18 cellular contexts compared by ENCODE assay signal in the genomic region with DNA sequence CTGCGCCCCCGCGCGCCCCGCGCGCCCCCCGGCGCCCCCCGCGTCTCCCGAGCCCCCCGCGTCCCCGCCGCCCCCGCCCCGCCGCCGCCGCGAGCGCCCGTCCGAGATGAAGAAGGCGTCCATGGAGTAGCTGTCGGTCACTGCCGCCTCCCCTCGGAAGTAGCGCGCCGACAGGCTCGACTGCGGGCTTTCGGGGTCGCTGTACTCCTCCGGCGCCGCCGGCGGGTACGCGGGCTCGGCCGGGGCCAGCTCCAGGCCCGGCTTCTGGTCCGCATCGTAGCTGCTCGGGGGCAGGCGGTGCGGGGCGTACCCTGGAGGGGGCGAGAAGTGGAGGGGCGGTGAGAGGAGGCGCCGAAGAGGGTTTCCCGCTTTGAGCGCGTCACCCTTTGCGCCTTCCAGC. TPM values are rescaled to one million over a fixed set of nuclear protein-coding genes. Genes with fewer than 3 reads are reported as not detected.
A peak's percentile ranks its signal among the peaks of the same experiment; 100 is the strongest.
DNase-seq lines count a peak whose midpoint lies in the region; ATAC-seq and TF ChIP-seq lines count a peak whose summit lies in the region.
"Had no signal": no experiment of that assay in that cellular context is flagged by ENCODE, and none has a peak within 500 bp of the region (broad histone marks: within the 10 kb centered on the region; RNA-seq: fewer than 3 reads in every experiment).

No MANE protein-coding gene starts in this region.

- H3K79me2 ChIP-seq in GM23338 (replicated peaks; ENCODE audit: insufficient read depth) = no peaks in the 10 kb centered on the region

- CTCF ChIA-PET in WTC11 (lab: Charles Lee) = interaction anchor here (0.5 to 10.5 kb wide), 11 partner anchors 12 to 204 kb away, joined by 3 to 136 read pairs (median 4); a partner anchor contains a TSS

- 5 to 28% (median 7%) methylated on average over 32 to 60 of the region's 60 CpGs; no CpG with 5 or more reads in 1 of the 5 donors for WGBS in spleen, 5 donors

- intact Hi-C loops in spleen (cut with DNase I; ENCODE audit: low total_unique reads) (no loop called here), left lung (cut with DNase I) (no loop called here)

- H3K9me2 ChIP-seq in GM23338 (ENCODE audit: insufficient read depth) = 0 out of 2 replicates have a peak, but pooled peaks cover 5% of the 10 kb centered on the region

- TF ChIP-seq POLR2A in spleen (IDR thresholded peaks at IDR 0.05) = no peak

- peaks cover 72% of the 10 kb centered on the region for H3K4me1 Mint-ChIP-seq in GM23338
- H3K4me1 Mint-ChIP-seq in WTC11 = peaks cover 69% of the 10 kb centered on the region

- no peaks in the 10 kb centered on the region for H3K36me3 Mint-ChIP-seq in GM23338 (ENCODE audit: low read depth)
- no peaks in the 10 kb centered on the region for H3K36me3 Mint-ChIP-seq in WTC11

- H3K4me3 ChIP-seq in GM23338 = peak overlapping the region; percentile 37; the same call in 1 of the 2 replicates
- peak overlapping the region; percentile 13 for H3K4me3 ChIP-seq in iPS-15b (ENCODE audit: low read depth, low read length)
- H3K4me3 ChIP-seq in spleen = no peak overlapping the region
- no peak overlapping the region for H3K4me3 ChIP-seq in left lung
- H3K4me3 ChIP-seq: A549 had no signal

- POLR2A ChIA-PET in WTC11 (lab: Charles Lee) = interaction anchor here (1.3 kb wide), 1 partner anchor 19 kb away, joined by 4 read pairs; no protein-coding TSS in a partner anchor

- H3K27me3 Mint-ChIP-seq in GM23338 (ENCODE audit: insufficient read depth, low read depth, poor library complexity) (peaks cover 36% of the 10 kb centered on the region), WTC11 (ENCODE audit: low read depth) (peaks cover 48% of the 10 kb centered on the region)

- H3K27me3 ChIP-seq in GM23338 (ENCODE audit: insufficient read depth) (peaks cover 55% of the 10 kb centered on the region), iPS-15b (ENCODE audit: control insufficient read depth, insufficient read depth, low read length) (peaks cover 52% of the 10 kb centered on the region), spleen (replicated peaks in 1 of 7) (peaks cover 3 to 96% (median 53%) of the 10 kb centered on the region in 7 donors), left lung (peaks cover 42 to 84% of the 10 kb centered on the region in 2 donors)

- H3K36me3 ChIP-seq in GM23338 (ENCODE audit: insufficient read depth) (no peaks in the 10 kb centered on the region; the same call in 1 of the 2 replicates), iPS-15b (ENCODE audit: control insufficient read depth, insufficient read depth, low read length) (no peaks in the 10 kb centered on the region), spleen (no peaks in the 10 kb centered on the region), left lung (no peaks in the 10 kb centered on the region)

- H3K4me3 Mint-ChIP-seq in GM23338 = no peak overlapping the region
- H3K4me3 Mint-ChIP-seq in WTC11 = no peak overlapping the region
- H3K4me3 Mint-ChIP-seq: CD4-positive, alpha-beta T cell had no signal

- peaks cover 14% of the 10 kb centered on the region for H3F3A ChIP-seq in GM23338 (replicated peaks; ENCODE audit: low read depth)

- peak overlapping the region; percentile 67; the same call in 1 of the 2 replicates for H3K4me2 ChIP-seq in GM23338
- H3K4me2 ChIP-seq: A549 had no signal

- no peak overlapping the region for H3K9ac ChIP-seq in iPS-15b (ENCODE audit: low read depth, low read length)

- H3K9me3 ChIP-seq in iPS-15b (ENCODE audit: control insufficient read depth, insufficient read depth, low read length) (no peaks in the 10 kb centered on the region), spleen (no peaks in the 10 kb centered on the region), left lung (no peaks in the 10 kb centered on the region)
- H3K9me3 ChIP-seq: A549, Caco-2 had no signal

- H4K20me1 ChIP-seq in GM23338 (replicated peaks; ENCODE audit: insufficient read depth) = no peaks in the 10 kb centered on the region

- H2AFZ ChIP-seq in GM23338 = no peak overlapping the region

- H3K9me3 Mint-ChIP-seq in GM23338 = 0 out of 3 replicates have a peak, but pooled peaks cover 3% of the 10 kb centered on the region
- no peaks in the 10 kb centered on the region for H3K9me3 Mint-ChIP-seq in WTC11
- H3K9me3 Mint-ChIP-seq: CD4-positive, alpha-beta T cell had no signal

- H3K27ac Mint-ChIP-seq in GM23338 (no peak overlapping the region), WTC11 (no peak overlapping the region)
- H3K27ac Mint-ChIP-seq: CD4-positive, alpha-beta T cell had no signal

- no peak for TF ChIP-seq CTCF in GM23338 (conservative IDR thresholded peaks at IDR 0.05; ENCODE audit: low read depth in 2 of 2)
- TF ChIP-seq CTCF in WTC11 (IDR thresholded peaks at IDR 0.05) = no peak
- TF ChIP-seq CTCF in spleen (IDR thresholded peaks at IDR 0.05 in 8 of 11, conservative IDR thresholded peaks at IDR 0.05 in 3 of 11) = no peak
- no peak for TF ChIP-seq CTCF in left lung (IDR thresholded peaks at IDR 0.05)

- ATAC-seq in GM23338 (no peak; the same call in 2 of the 3 replicates), WTC11 (peak; percentile 6; the same call in 1 of the 2 replicates), left lung (no peak)
- ATAC-seq: A549 had no signal

- H3K4me1 ChIP-seq in GM23338 (ENCODE audit: insufficient read depth) (peaks cover 66% of the 10 kb centered on the region), iPS-15b (ENCODE audit: control insufficient read depth, insufficient read depth, low read length) (peaks cover 34% of the 10 kb centered on the region), spleen (peaks cover 0 to 44% (median 5%) of the 10 kb centered on the region in 6 donors), left lung (peaks cover 0 to 37% of the 10 kb centered on the region in 2 donors)

- H3K27ac ChIP-seq in GM23338 (ENCODE audit: low read depth) (no peak overlapping the region), spleen (no peak overlapping the region), left lung (no peak overlapping the region)
- H3K27ac ChIP-seq: 22Rv1, A549, C4-2B, HL-60 had no signal

- DNase-seq in GM23338 (ENCODE audit: low spot score) = no peak
- peak; percentile 36 for DNase-seq in WTC11 (ENCODE audit: low spot score)
- DNase-seq in spleen = peak; percentile 64
- DNase-seq in left lung = no peak
- DNase-seq in T-helper 9 cell = no peak
- no peak for DNase-seq in NCI-H146 (lab: John Stamatoyannopoulos, UW)
- DNase-seq: AML-193; Caco-2; CD4-positive, alpha-beta T cell; HCEC 1CT had no signal

TF ChIP-seq in GM23338, 12 proteins besides CTCF, POLR2A, EP300 and RAD21 (continues in another document):
- TF ChIP-seq EZH2 (IDR thresholded peaks at IDR 0.05; ENCODE audit: low read depth, unreplicated experiment) (no peak), EZH2phosphoT487 (IDR thresholded peaks at IDR 0.05; ENCODE audit: unreplicated experiment) (no peak), ZNF331 (CRISPR knock-in tag; IDR thresholded peaks at IDR 0.05; ENCODE audit: low read depth) (no peak), JUNB (IDR thresholded peaks at IDR 0.05; ENCODE audit: unreplicated experiment) (no peak), POLR2AphosphoS5 (IDR thresholded peaks at IDR 0.05; ENCODE audit: low read depth) (no peak), CREB1 (CRISPR knock-in tag; IDR thresholded peaks at IDR 0.05; ENCODE audit: low read depth) (no peak)
- TF ChIP-seq, protein P1, sequence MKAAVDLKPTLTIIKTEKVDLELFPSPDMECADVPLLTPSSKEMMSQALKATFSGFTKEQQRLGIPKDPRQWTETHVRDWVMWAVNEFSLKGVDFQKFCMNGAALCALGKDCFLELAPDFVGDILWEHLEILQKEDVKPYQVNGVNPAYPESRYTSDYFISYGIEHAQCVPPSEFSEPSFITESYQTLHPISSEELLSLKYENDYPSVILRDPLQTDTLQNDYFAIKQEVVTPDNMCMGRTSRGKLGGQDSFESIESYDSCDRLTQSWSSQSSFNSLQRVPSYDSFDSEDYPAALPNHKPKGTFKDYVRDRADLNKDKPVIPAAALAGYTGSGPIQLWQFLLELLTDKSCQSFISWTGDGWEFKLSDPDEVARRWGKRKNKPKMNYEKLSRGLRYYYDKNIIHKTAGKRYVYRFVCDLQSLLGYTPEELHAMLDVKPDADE (IDR thresholded peaks at IDR 0.05) = no peak

TF ChIP-seq in WTC11, 78 proteins besides CTCF, POLR2A, EP300 and RAD21:
- TF ChIP-seq IRF2 (CRISPR knock-in tag; IDR thresholded peaks at IDR 0.05; ENCODE audit: borderline replicate concordance, low read depth) = no peak
- no peak for TF ChIP-seq ZNF416 (CRISPR knock-in tag; IDR thresholded peaks at IDR 0.05)
- no peak for TF ChIP-seq ZNF121 (CRISPR knock-in tag; IDR thresholded peaks at IDR 0.05)

RNA-seq across cellular contexts. Expression of a gene that starts 11.2 kb away (rescaled TPM):
- 18.6 and 26.6 TPM in 2 replicates for total RNA-seq in GM23338 (2014; rRNA removed; shearing (Covaris generic))
- polyA plus RNA-seq in GM23338 (2016; fragmentation: Nextera tagmentation; extraction: Ambion mirVana) (8.0 and 8.4 TPM in 2 replicates), spleen (10 to 100 TPM in 1 of 3 donors, 1 to 10 TPM in 2; 4.5 to 11.2 (median 7.0) TPM)
- total RNA-seq in WTC11 (2021) (23.0 to 25.7 TPM (median 24.5 TPM) in 3 replicates), spleen (10 to 100 TPM; 10.6 to 31.3 (median 14.2) TPM), left lung (10 to 100 TPM; 24.7 to 40.9 TPM)

RNA-seq across cellular contexts. Expression of a gene that starts 11.5 kb away (rescaled TPM):
- 0.31 and 0.35 TPM in 2 replicates for total RNA-seq in GM23338 (2014; rRNA removed; shearing (Covaris generic))
- polyA plus RNA-seq in GM23338 (2016; fragmentation: Nextera tagmentation; extraction: Ambion mirVana) (0.28 TPM in 1 of 2 replicates, not detected in the other), spleen (not detected)
- total RNA-seq in WTC11 (2021) (0.14 to 0.20 TPM (median 0.16 TPM) in 3 replicates), spleen (under 1 TPM in 1 of 7 donors, not detected in 6; 0.09 TPM), left lung (not detected)
- total RNA-seq: Caco-2; CD4-positive, alpha-beta T cell; H4; HT1080 had no signal
- polyA plus RNA-seq: A549, BJ had no signal

RNA-seq across cellular contexts. Expression of a gene that starts 54.0 kb away (rescaled TPM):
- 2.0 and 3.8 TPM in 2 replicates for total RNA-seq in GM23338 (2014; rRNA removed; shearing (Covaris generic))
- polyA plus RNA-seq in GM23338 (2016; fragmentation: Nextera tagmentation; extraction: Ambion mirVana) (4.0 and 4.2 TPM in 2 replicates), spleen (under 1 TPM in 2 of 3 donors, not detected in 1; 0.06 to 0.21 TPM)
- total RNA-seq in WTC11 (2021) (3.8 to 5.8 TPM (median 4.6 TPM) in 3 replicates), spleen (under 1 TPM in 1 of 7 donors, not detected in 6; 0.22 TPM), left lung (under 1 TPM; 0.18 to 0.52 TPM)
- total RNA-seq: Caco-2; CD4-positive, alpha-beta T cell; H4; HT1080 had no signal
- polyA plus RNA-seq: A549, BJ had no signal

Comparison
In these comparisons a context has a peak if more than half of its experiments do, and no peak if none do; other contexts are left out.
1. DNase-seq: peak in WTC11 (single experiment) and spleen (single experiment); none in GM23338 (single experiment), left lung (0 of 2), T-helper 9 cell (single experiment) and NCI-H146 (single experiment).
2. H3K4me3 ChIP-seq: peak in GM23338 (single experiment) and iPS-15b (single experiment); none in spleen (0 of 8) and left lung (0 of 2).